ENCODE assay signal across 1 cellular context in genomic region chr5:58113172-58113571, GRCh38.
TF ChIP-seq lines count a peak whose summit lies in the region.

No MANE protein-coding gene starts in this region.

TF ChIP-seq in H1, 55 proteins besides CTCF, POLR2A, EP300 and RAD21:
- TF ChIP-seq E2F6 (IDR thresholded peaks at IDR 0.05): no peak
- no peak for TF ChIP-seq KDM1A (IDR thresholded peaks at IDR 0.05; ENCODE audit: borderline replicate concordance, low read length)
